18 cellular contexts compared by ENCODE assay signal in the genomic region with DNA sequence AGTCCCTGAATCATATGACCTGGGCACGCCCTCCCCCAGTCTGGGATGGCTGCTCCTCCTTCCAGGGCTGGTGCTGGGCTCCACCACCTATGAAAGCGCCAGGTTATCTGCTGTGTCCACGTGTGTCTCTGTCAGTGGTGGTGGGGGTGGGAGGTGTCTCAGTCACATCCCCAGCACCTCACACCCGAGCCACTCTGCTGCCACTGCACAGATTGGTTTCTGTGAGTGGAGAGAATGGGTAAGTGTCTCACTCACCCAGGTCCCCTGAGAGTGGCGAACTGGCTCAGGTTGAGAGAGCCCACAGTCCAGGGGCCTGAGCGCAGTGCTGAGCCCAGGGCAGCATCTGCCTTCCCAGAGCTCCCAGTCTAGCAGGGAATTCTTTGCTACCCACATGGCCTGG.
A peak's percentile ranks its signal among the peaks of the same experiment; 100 is the strongest.
DNase-seq lines count a peak whose midpoint lies in the region; ATAC-seq and TF ChIP-seq lines count a peak whose summit lies in the region.
"Had no signal": no experiment of that assay in that cellular context is flagged by ENCODE, and none has a peak within 500 bp of the region (broad histone marks: within the 10 kb centered on the region; RNA-seq: fewer than 3 reads in every experiment).

No MANE protein-coding gene starts in this region.

- H3K27me3 ChIP-seq in BLaER1 treated with 17β-estradiol and CSF1 and Interleukin-3, amounts not matched to agents 10 nM and 100 nM: no peaks in the 10 kb centered on the region
- no peaks in the 10 kb centered on the region for H3K27me3 ChIP-seq in CD8-positive, alpha-beta memory T cell (ENCODE audit: insufficient read depth, low read length, poor library complexity, severe bottlenecking)
- H3K27me3 ChIP-seq: heart left ventricle had no signal

- H3K27me3 Mint-ChIP-seq in CD8-positive, alpha-beta memory T cell: no peaks in the 10 kb centered on the region
- H3K27me3 Mint-ChIP-seq in brain: peaks cover 2% of the 10 kb centered on the region
- H3K27me3 Mint-ChIP-seq in naive B cell: no peaks in the 10 kb centered on the region

- H3K4me1 Mint-ChIP-seq in CD8-positive, alpha-beta memory T cell: peaks cover 67 to 70% (median 68%) of the 10 kb centered on the region in 3 donors
- H3K4me1 Mint-ChIP-seq in brain: peaks cover 78% of the 10 kb centered on the region
- H3K4me1 Mint-ChIP-seq in naive B cell: peaks cover 42 to 46% (median 42%) of the 10 kb centered on the region in 3 donors

- CTCF ChIA-PET in CD8-positive, alpha-beta memory T cell (lab: Charles Lee): no interaction called here
- CTCF ChIA-PET in HEK293T (lab: Yijun Ruan, JAX): interaction anchor here (0.6 to 1.0 kb wide), 2 partner anchors 14 to 15 kb away, joined by 3 read pairs; no protein-coding TSS in a partner anchor

- no peaks in the 10 kb centered on the region for H3K9me3 Mint-ChIP-seq in CD8-positive, alpha-beta memory T cell
- no peaks in the 10 kb centered on the region for H3K9me3 Mint-ChIP-seq in brain
- H3K9me3 Mint-ChIP-seq in naive B cell: no peaks in the 10 kb centered on the region

- ATAC-seq in naive B cell (ENCODE audit: low read depth in 2 of 2) (no peak), GM19463 (IDR thresholded peaks at IDR 0.05; ENCODE audit: unreplicated experiment) (no peak), HG03439 (IDR thresholded peaks at IDR 0.05; ENCODE audit: unreplicated experiment) (no peak)
- ATAC-seq: sciatic nerve had no signal

- H3K4me2 ChIP-seq in BLaER1 treated with 17β-estradiol and CSF1 and Interleukin-3, amounts not matched to agents 10 nM and 100 nM: peak overlapping the region; percentile 79 to 99 (median 94)

- H3K4me1 ChIP-seq in BLaER1 treated with 17β-estradiol and CSF1 and Interleukin-3, amounts not matched to agents 10 nM and 100 nM: peaks cover 44 to 100% (median 98%) of the 10 kb centered on the region in 10 experiments
- peaks cover 45% of the 10 kb centered on the region for H3K4me1 ChIP-seq in CD8-positive, alpha-beta memory T cell (ENCODE audit: insufficient read depth, low read length)

- peak overlapping the region; percentile 75 to 90 (median 86) for H3K4me3 Mint-ChIP-seq in CD8-positive, alpha-beta memory T cell
- no peak overlapping the region for H3K4me3 Mint-ChIP-seq in brain
- H3K4me3 Mint-ChIP-seq in naive B cell: peak overlapping the region in 1 of 8 donors; percentile 41

- H3K9ac ChIP-seq in BLaER1 treated with 17β-estradiol and CSF1 and Interleukin-3, amounts not matched to agents 10 nM and 100 nM: peak overlapping the region in 8 of 11 experiments; percentile 65 to 78 (median 74); a peak in 16 of 22 replicates

- peaks cover 67 to 100% (median 98%) of the 10 kb centered on the region in 11 experiments; a peak in 21 of 22 replicates for H4K20me1 ChIP-seq in BLaER1 treated with 17β-estradiol and CSF1 and Interleukin-3, amounts not matched to agents 10 nM and 100 nM

- H3K36me3 Mint-ChIP-seq in CD8-positive, alpha-beta memory T cell: peaks cover 0 to 50% (median 5%) of the 10 kb centered on the region in 3 donors
- H3K36me3 Mint-ChIP-seq in brain (peaks cover 13% of the 10 kb centered on the region), naive B cell (peaks cover 0 to 13% of the 10 kb centered on the region in 2 donors)

- POLR2A ChIA-PET in CD8-positive, alpha-beta memory T cell (lab: Charles Lee): no interaction called here
- POLR2A ChIA-PET in HEK293T (lab: Yijun Ruan, JAX): no interaction called here

- H3K27ac Mint-ChIP-seq in CD8-positive, alpha-beta memory T cell: peak overlapping the region; percentile 85 to 99 (median 97)
- H3K27ac Mint-ChIP-seq in brain (peak overlapping the region in 3 of 5 experiments; percentile 58 to 79 (median 75)), naive B cell (peak overlapping the region in 5 of 6 donors; percentile 47 to 90 (median 49))

- H3K36me3 ChIP-seq in BLaER1 treated with 17β-estradiol and CSF1 and Interleukin-3, amounts not matched to agents 10 nM and 100 nM: peaks cover 27 to 56% (median 53%) of the 10 kb centered on the region in 11 experiments; a peak in 21 of 22 replicates
- peaks cover 30% of the 10 kb centered on the region for H3K36me3 ChIP-seq in CD8-positive, alpha-beta memory T cell (ENCODE audit: insufficient read depth, low read length)

- H3K9me3 ChIP-seq in BLaER1 treated with 17β-estradiol and CSF1 and Interleukin-3, amounts not matched to agents 10 nM and 100 nM (replicated peaks in 1 of 11): no peaks in the 10 kb centered on the region
- H3K9me3 ChIP-seq in CD8-positive, alpha-beta memory T cell (ENCODE audit: low read length): no peaks in the 10 kb centered on the region
- H3K9me3 ChIP-seq: HAP-1, heart left ventricle had no signal

- peak overlapping the region in 9 of 11 experiments; percentile 28 to 86 (median 80); a peak in 17 of 22 replicates for H3K27ac ChIP-seq in BLaER1 treated with 17β-estradiol and CSF1 and Interleukin-3, amounts not matched to agents 10 nM and 100 nM
- no peak overlapping the region for H3K27ac ChIP-seq in CD8-positive, alpha-beta memory T cell (ENCODE audit: low read depth, low read length)

- no peak for TF ChIP-seq CTCF in brain (conservative IDR thresholded peaks at IDR 0.05)

- DNase-seq in CD8-positive, alpha-beta memory T cell: no peak
- no peak for DNase-seq in naive B cell
- no peak for DNase-seq in HEK293T (ENCODE audit: extremely low spot score)
- DNase-seq: activated CD4-positive, alpha-beta T cell treated with anti-CD3 and anti-CD28 coated beads for 48 hours; activated effector memory CD4-positive, alpha-beta T cell treated with Interleukin-2 at 50 U/mL for 16 hours; AML-193; DMS 273 treated with DMSO at 0.1 percent for 48 hours; midbrain; NCI-H446 treated with DMSO at 0.1 percent for 48 hours; nucleus accumbens; substantia nigra had no signal

- peak overlapping the region in 3 of 10 experiments; percentile 46 to 52 (median 50); a peak in 3 of 20 replicates for H3K4me3 ChIP-seq in BLaER1 treated with 17β-estradiol and CSF1 and Interleukin-3, amounts not matched to agents 10 nM and 100 nM
- no peak overlapping the region for H3K4me3 ChIP-seq in CD8-positive, alpha-beta memory T cell (ENCODE audit: low read length)
- H3K4me3 ChIP-seq: HAP-1, heart left ventricle had no signal

TF ChIP-seq in HEK293T, 16 proteins besides CTCF, POLR2A, EP300 and RAD21:
- TF ChIP-seq CTBP1 (IDR thresholded peaks at IDR 0.05; ENCODE audit: borderline replicate concordance): no peak
- no peak for TF ChIP-seq ARNT (IDR thresholded peaks at IDR 0.05)
- TF ChIP-seq PKNOX1 (IDR thresholded peaks at IDR 0.05): no peak
- TF ChIP-seq L3MBTL2 (conservative IDR thresholded peaks at IDR 0.05): no peak
- TF ChIP-seq TARDBP (IDR thresholded peaks at IDR 0.05): no peak
- TF ChIP-seq HDGF (IDR thresholded peaks at IDR 0.05; ENCODE audit: borderline replicate concordance): no peak
- no peak for TF ChIP-seq SUZ12 (IDR thresholded peaks at IDR 0.05)
- TF ChIP-seq LEF1 (IDR thresholded peaks at IDR 0.05; ENCODE audit: borderline replicate concordance): no peak
TF ChIP-seq in HEK293T: peak in this region for 0.

Comparison
In these comparisons a context has a peak if more than half of its experiments do, and no peak if none do; other contexts are left out.
1. H3K4me3 Mint-ChIP-seq: peak in CD8-positive, alpha-beta memory T cell (7 of 7); none in brain (0 of 5).
2. Peak in every context shown above with its lines, with median percentiles within 50 percentile points of each other: H3K27ac Mint-ChIP-seq.